8 cellular contexts compared by ENCODE assay signal in genomic region chr16:87963400-87963799, GRCh38. TPM values are rescaled to one million over a fixed set of nuclear protein-coding genes. Genes with fewer than 3 reads are reported as not detected.
DNase-seq lines count a peak whose midpoint lies in the region; ATAC-seq, FAIRE-seq and TF ChIP-seq lines count a peak whose summit lies in the region.

No MANE protein-coding gene starts in this region.

- H3K4me3 ChIP-seq in sigmoid colon: no peak overlapping the region
- no peak overlapping the region for H3K4me3 ChIP-seq in small intestine (ENCODE audit: low read depth in 1 of 2, low read length in 2 of 2)

- H3K36me3 ChIP-seq in sigmoid colon (no peaks in the 10 kb centered on the region), small intestine (ENCODE audit: control insufficient read depth in 2 of 2, insufficient read depth in 2 of 2, low read length in 2 of 2) (no peaks in the 10 kb centered on the region)

- H3K4me1 ChIP-seq in sigmoid colon: peaks cover 0 to 25% (median 17%) of the 10 kb centered on the region in 4 donors
- peaks cover 0 to 4% of the 10 kb centered on the region in 2 donors for H3K4me1 ChIP-seq in small intestine (ENCODE audit: control insufficient read depth in 2 of 2, insufficient read depth in 1 of 2, low read depth in 1 of 2, low read length in 1 of 2)

- no peak for ATAC-seq in HG03039 (IDR thresholded peaks at IDR 0.05; ENCODE audit: unreplicated experiment)

- no peak for TF ChIP-seq EP300 in sigmoid colon (IDR thresholded peaks at IDR 0.05)

- no peak for TF ChIP-seq POLR2A in sigmoid colon (IDR thresholded peaks at IDR 0.05)

- peak overlapping the region in 1 of 4 donors; percentile 16 for H3K27ac ChIP-seq in sigmoid colon
- H3K27ac ChIP-seq in small intestine (ENCODE audit: low read depth in 1 of 2, low read length in 1 of 2): peak overlapping the region in 1 of 2 donors; percentile 32

- DNase-seq in MV-4-11 (lab: John Stamatoyannopoulos, UW): peak; percentile 24
- DNase-seq in activated T-helper 1 cell treated with anti-CD3 and anti-CD28 coated beads, Interleukin-2, amount 50 U/mL, for 16 hours (ENCODE audit: low read depth in 1 of 2, low spot score in 1 of 2): peak; percentile 16 to 44
- DNase-seq in hepatic stellate cell (ENCODE audit: low spot score): peak; percentile 37
- DNase-seq in stimulated activated CD8-positive, alpha-beta memory T cell treated with anti-CD3 and anti-CD28 coated beads, Interleukin-7, amount 100 ng/mL, for 48 hours (ENCODE audit: extremely low read depth in 1 of 2, low read depth in 1 of 2): peak; percentile 47 to 71
- DNase-seq in sigmoid colon: no peak
- no peak for DNase-seq in small intestine
- no peak for DNase-seq in HUDEP-2 (lab: John Stamatoyannopoulos, UW; ENCODE audit: unreplicated experiment in 76 of 76)

- H3K9me3 ChIP-seq in sigmoid colon (no peaks in the 10 kb centered on the region), small intestine (ENCODE audit: control insufficient read depth, low read depth) (no peaks in the 10 kb centered on the region)

- TF ChIP-seq CTCF in sigmoid colon (IDR thresholded peaks at IDR 0.05): no peak

- 55 to 88% methylated on average over 9 of the region's 9 CpGs for WGBS in sigmoid colon, 2 donors
- 57 to 88% (median 71%) methylated on average over 9 of the region's 9 CpGs for WGBS in small intestine, 3 donors

- intact Hi-C loops in sigmoid colon (cut with DNase I): no loop called here

- FAIRE-seq in small intestine (lab: Jason Lieb, UNC): no peak

- H3K27me3 ChIP-seq in sigmoid colon (no peaks in the 10 kb centered on the region), small intestine (ENCODE audit: control insufficient read depth in 2 of 2, insufficient read depth in 2 of 2, low read length in 2 of 2) (no peaks in the 10 kb centered on the region)

RNA-seq across cellular contexts. Expression of gene BANP, which starts 12.2 kb away (rescaled TPM):
- total RNA-seq in sigmoid colon: 10 to 100 TPM; 17.4 to 31.0 (median 23.0) TPM
- 10 to 100 TPM in 1 of 3 donors, 1 to 10 TPM in 2; 8.4 to 15.9 (median 8.8) TPM for polyA plus RNA-seq in sigmoid colon
- polyA plus RNA-seq in small intestine: 10 to 100 TPM; 10.5 to 11.8 (median 11.3) TPM

RNA-seq across cellular contexts. Expression of gene CA5A, which starts 27.1 kb away (rescaled TPM):
- not detected for total RNA-seq in sigmoid colon
- not detected for polyA plus RNA-seq in sigmoid colon
- polyA plus RNA-seq in small intestine: not detected

Comparison
In these comparisons a context has a peak if more than half of its experiments do, and no peak if none do; other contexts are left out.
1. DNase-seq: peak in MV-4-11 (single experiment), activated T-helper 1 cell treated with anti-CD3 and anti-CD28 coated beads, Interleukin-2, amount 50 U/mL, for 16 hours (2 of 2), hepatic stellate cell (single experiment) and stimulated activated CD8-positive, alpha-beta memory T cell treated with anti-CD3 and anti-CD28 coated beads, Interleukin-7, amount 100 ng/mL, for 48 hours (2 of 2); none in sigmoid colon (single experiment), small intestine (single experiment) and HUDEP-2 (0 of 76).